Comparison of ENCODE assay signal across 31 cellular contexts in genomic region chr6:90663873-90664272, GRCh38.
"Had no signal": no experiment of that assay in that cellular context is flagged by ENCODE, and none has a peak within 500 bp of the region (broad histone marks: within the 10 kb centered on the region; RNA-seq: fewer than 3 reads in every experiment).

No MANE protein-coding gene starts in this region.

- H3K27ac Mint-ChIP-seq: activated B cell treated with CpG ODN at 0.5 μM for 24 hours; activated CD4-positive, alpha-beta T cell treated with anti-CD3 and anti-CD28 coated beads for 36 hours; activated naive CD8-positive, alpha-beta T cell; activated T-cell treated with anti-CD3 and anti-CD28 coated beads, Interleukin-2, amount 50 U/mL, for 24 hours; activated T-helper 2 cell treated with anti-CD3 and anti-CD28 coated beads, Interferon-gamma antibody, Interleukin-2, Interleukin-4, amounts not matched to agents 10 μg/mL and 5 μg/mL and 100 μg/mL, durations not matched to agents 14 hours and 24 hours and 36 hours; effector memory CD8-positive, alpha-beta T cell; naive thymus-derived CD4-positive, alpha-beta T cell; stimulated activated effector memory CD8-positive, alpha-beta T cell treated with anti-CD3 and anti-CD28 coated beads, Interleukin-12 subunit alpha, Interleukin-12 subunit beta, amount 100 ng/mL, for 72 hours; stimulated activated naive CD8-positive, alpha-beta T cell treated with anti-CD3 and anti-CD28 coated beads, Interleukin-15, amount 100 ng/mL, for 72 hours had no signal

- H3K4me1 Mint-ChIP-seq: activated B cell treated with CpG ODN at 0.5 μM for 24 hours; activated CD4-positive, alpha-beta T cell treated with anti-CD3 and anti-CD28 coated beads for 36 hours; central memory CD8-positive, alpha-beta T cell; naive thymus-derived CD4-positive, alpha-beta T cell; stimulated activated effector memory CD8-positive, alpha-beta T cell treated with anti-CD3 and anti-CD28 coated beads, Interleukin-12 subunit alpha, Interleukin-12 subunit beta, amount 100 ng/mL, for 72 hours; stimulated activated naive CD8-positive, alpha-beta T cell treated with anti-CD3 and anti-CD28 coated beads, Interleukin-15, amount 100 ng/mL, for 72 hours had no signal

- H3K27me3 ChIP-seq: adrenal gland, ascending aorta, brain microvascular endothelial cell, esophagus squamous epithelium, gastroesophageal sphincter, tibial artery, uterus had no signal

- H3K36me3 Mint-ChIP-seq: stimulated activated effector memory CD8-positive, alpha-beta T cell treated with anti-CD3 and anti-CD28 coated beads, Interleukin-12 subunit alpha, Interleukin-12 subunit beta, amount 100 ng/mL, for 72 hours had no signal

- H3K4me1 ChIP-seq: adrenal gland, ascending aorta, esophagus squamous epithelium, gastroesophageal sphincter, lower lobe of right lung, tibial artery, uterus had no signal

- H3K9me3 ChIP-seq: adrenal gland, lower lobe of right lung, uterus had no signal

- H3K4me3 ChIP-seq: adrenal gland, ascending aorta, esophagus squamous epithelium, gastroesophageal sphincter, lower lobe of right lung, tibial artery, uterus had no signal

- H3K27ac ChIP-seq: adrenal gland, ascending aorta, brain microvascular endothelial cell, esophagus squamous epithelium, gastroesophageal sphincter, lower lobe of right lung, tibial artery, uterus had no signal

- DNase-seq: activated B cell treated with CpG ODN at 0.5 μM for 24 hours; activated CD4-positive, alpha-beta T cell treated with anti-CD3 and anti-CD28 coated beads for 36 hours; activated CD4-positive, alpha-beta T cell treated with anti-CD3 and anti-CD28 coated beads, Interleukin-2, amount 50 U/mL, for 4 hours; activated CD8-positive, alpha-beta memory T cell treated with anti-CD3 and anti-CD28 coated beads for 24 hours; activated CD8-positive, alpha-beta memory T cell treated with anti-CD3 and anti-CD28 coated beads, Interleukin-2, amount 50 U/mL, for 4 hours; activated naive CD4-positive, alpha-beta T cell; activated T-cell treated with anti-CD3 and anti-CD28 coated beads, Interleukin-2, amount 50 U/mL, for 24 hours; adrenal gland; brain microvascular endothelial cell; effector memory CD8-positive, alpha-beta T cell; esophagus squamous epithelium; head of caudate nucleus; kidney; lower lobe of right lung; naive thymus-derived CD4-positive, alpha-beta T cell; posterior cingulate gyrus; small intestine; stimulated activated CD4-positive, alpha-beta T cell treated with anti-CD3 and anti-CD28 coated beads, Interleukin-2, amount 100 ng/mL, for 24 hours; stimulated activated naive CD8-positive, alpha-beta T cell treated with anti-CD3 and anti-CD28 coated beads, Interleukin-15, amount 100 ng/mL, for 72 hours; T1000; tibial artery; uterus had no signal

- H3K27me3 Mint-ChIP-seq: activated naive CD8-positive, alpha-beta T cell; activated T-cell treated with anti-CD3 and anti-CD28 coated beads, Interleukin-2, amount 50 U/mL, for 24 hours had no signal

- ATAC-seq: activated CD4-positive, alpha-beta T cell treated with anti-CD3 and anti-CD28 coated beads for 36 hours; effector memory CD8-positive, alpha-beta T cell; gastroesophageal sphincter; left lobe of liver; lower lobe of right lung; naive thymus-derived CD4-positive, alpha-beta T cell; sciatic nerve; stimulated activated effector memory CD8-positive, alpha-beta T cell treated with anti-CD3 and anti-CD28 coated beads, Interleukin-12 subunit alpha, Interleukin-12 subunit beta, amount 100 ng/mL, for 72 hours; stimulated activated naive CD8-positive, alpha-beta T cell treated with anti-CD3 and anti-CD28 coated beads, Interleukin-15, amount 100 ng/mL, for 72 hours had no signal

- H3K9me3 Mint-ChIP-seq: activated T-helper 2 cell treated with anti-CD3 and anti-CD28 coated beads, Interferon-gamma antibody, Interleukin-2, Interleukin-4, amounts not matched to agents 10 μg/mL and 5 μg/mL and 100 μg/mL, durations not matched to agents 14 hours and 24 hours and 36 hours; effector memory CD8-positive, alpha-beta T cell; neural crest cell; stimulated activated effector memory CD8-positive, alpha-beta T cell treated with anti-CD3 and anti-CD28 coated beads, Interleukin-12 subunit alpha, Interleukin-12 subunit beta, amount 100 ng/mL, for 72 hours; stimulated activated naive CD8-positive, alpha-beta T cell treated with anti-CD3 and anti-CD28 coated beads, Interleukin-15, amount 100 ng/mL, for 72 hours had no signal

- H3K36me3 ChIP-seq: adrenal gland, ascending aorta, brain microvascular endothelial cell, esophagus squamous epithelium, gastroesophageal sphincter, lower lobe of right lung, tibial artery, uterus had no signal

- H3K4me3 Mint-ChIP-seq: activated B cell treated with CpG ODN at 0.5 μM for 24 hours; activated CD4-positive, alpha-beta T cell treated with anti-CD3 and anti-CD28 coated beads for 36 hours; activated naive CD8-positive, alpha-beta T cell; activated T-cell treated with anti-CD3 and anti-CD28 coated beads, Interleukin-2, amount 50 U/mL, for 24 hours; central memory CD8-positive, alpha-beta T cell; effector memory CD8-positive, alpha-beta T cell; naive thymus-derived CD4-positive, alpha-beta T cell; neural crest cell; stimulated activated effector memory CD8-positive, alpha-beta T cell treated with anti-CD3 and anti-CD28 coated beads, Interleukin-12 subunit alpha, Interleukin-12 subunit beta, amount 100 ng/mL, for 72 hours; stimulated activated naive CD8-positive, alpha-beta T cell treated with anti-CD3 and anti-CD28 coated beads, Interleukin-15, amount 100 ng/mL, for 72 hours had no signal
